Comparison of ENCODE assay signal across 35 cellular contexts in genomic region chr12:131269551-131269950, GRCh38.
"Had no signal": no experiment of that assay in that cellular context is flagged by ENCODE, and none has a peak within 500 bp of the region (broad histone marks: within the 10 kb centered on the region; RNA-seq: fewer than 3 reads in every experiment).

No MANE protein-coding gene starts in this region.

- H3K4me1 ChIP-seq: body of pancreas, breast epithelium had no signal

- H3K4me3 ChIP-seq: adrenal gland, body of pancreas, breast epithelium, cardiac muscle cell, coronary artery, dorsolateral prefrontal cortex had no signal

- H3K27ac ChIP-seq: adrenal gland, body of pancreas, breast epithelium, cardiac muscle cell, coronary artery, dorsolateral prefrontal cortex, WERI-Rb-1 had no signal

- H3K9me3 ChIP-seq: adrenal gland, body of pancreas, breast epithelium had no signal

- ATAC-seq: activated CD4-positive, CD25-positive, alpha-beta regulatory T cell treated with anti-CD3 and anti-CD28 coated beads, Interleukin-2, amount 50 U/mL, for 24 hours; activated CD8-positive, alpha-beta T cell treated with anti-CD3 and anti-CD28 coated beads for 36 hours; activated naive CD4-positive, alpha-beta T cell treated with anti-CD3 and anti-CD28 coated beads, Interleukin-2, amount 50 U/mL, for 72 hours; activated T-cell treated with anti-CD3 and anti-CD28 coated beads, Interleukin-2, amount 50 U/mL, for 4 hours; body of pancreas; esophagus mucosa; T-helper 17 cell had no signal

- H3K27me3 Mint-ChIP-seq: activated B cell treated with CpG ODN at 0.5 μM for 24 hours; activated CD8-positive, alpha-beta T cell treated with anti-CD3 and anti-CD28 coated beads for 36 hours; activated naive CD4-positive, alpha-beta T cell treated with anti-CD3 and anti-CD28 coated beads, Interleukin-2, amount 10 ng/mL, durations not matched to agents 7 days and 5 days; dendritic cell treated with granulocyte-macrophage colony-stimulating factor and Interleukin-4, amounts not matched to agents 40 ng/mL and 50 ng/mL, for 4 days had no signal

- H3K36me3 Mint-ChIP-seq: activated naive CD4-positive, alpha-beta T cell treated with anti-CD3 and anti-CD28 coated beads, Interleukin-2, amount 10 ng/mL, durations not matched to agents 7 days and 5 days; activated naive CD4-positive, alpha-beta T cell treated with anti-CD3 and anti-CD28 coated beads, Interleukin-2, amount 50 U/mL, for 72 hours had no signal

- H3K27me3 ChIP-seq: adrenal gland, body of pancreas, breast epithelium, cardiac muscle cell, dorsolateral prefrontal cortex had no signal

- H3K9me3 Mint-ChIP-seq: activated B cell treated with CpG ODN at 0.5 μM for 24 hours; activated CD8-positive, alpha-beta T cell treated with anti-CD3 and anti-CD28 coated beads for 36 hours; activated naive CD4-positive, alpha-beta T cell treated with anti-CD3 and anti-CD28 coated beads, Interleukin-2, amount 10 ng/mL, durations not matched to agents 7 days and 5 days; activated naive CD4-positive, alpha-beta T cell treated with anti-CD3 and anti-CD28 coated beads, Interleukin-2, amount 50 U/mL, for 72 hours; activated T-cell treated with anti-CD3 and anti-CD28 coated beads, Interleukin-2, amount 50 U/mL, for 4 hours; activated T-helper 1 cell treated with anti-CD3 and anti-CD28 coated beads, Interleukin-12 subunit alpha, Interleukin-12 subunit beta, Interleukin-2, Interleukin-4 antibody, amounts not matched to agents 30 ng/mL and 10 ng/mL and 1 ng/mL, durations not matched to agents 14 hours and 24 hours and 36 hours; activated T-helper 2 cell treated with anti-CD3 and anti-CD28 coated beads, Interferon-gamma antibody, Interleukin-2, Interleukin-4, amounts not matched to agents 10 μg/mL and 5 μg/mL and 100 μg/mL, durations not matched to agents 14 hours and 24 hours and 36 hours; dendritic cell treated with granulocyte-macrophage colony-stimulating factor and Interleukin-4, amounts not matched to agents 40 ng/mL and 50 ng/mL, for 4 days; endodermal cell; T-helper 2 cell treated with Interferon-gamma antibody and Interleukin-4, amounts not matched to agents 5 μg/mL and 100 μg/mL, for 36 hours had no signal

- H3K36me3 ChIP-seq: adrenal gland, breast epithelium, cardiac muscle cell, WERI-Rb-1 had no signal

- H3K4me1 Mint-ChIP-seq: activated B cell treated with CpG ODN at 0.5 μM for 24 hours; activated naive CD4-positive, alpha-beta T cell treated with anti-CD3 and anti-CD28 coated beads, Interleukin-2, amount 10 ng/mL, durations not matched to agents 7 days and 5 days; endodermal cell had no signal

- FAIRE-seq: frontal cortex had no signal

- H3K27ac Mint-ChIP-seq: activated B cell treated with CpG ODN at 0.5 μM for 24 hours; activated CD8-positive, alpha-beta T cell treated with anti-CD3 and anti-CD28 coated beads for 36 hours; activated naive CD4-positive, alpha-beta T cell treated with anti-CD3 and anti-CD28 coated beads, Interleukin-2, amount 10 ng/mL, durations not matched to agents 7 days and 5 days; activated naive CD4-positive, alpha-beta T cell treated with anti-CD3 and anti-CD28 coated beads, Interleukin-2, amount 50 U/mL, for 72 hours; activated T-helper 1 cell treated with anti-CD3 and anti-CD28 coated beads, Interleukin-12 subunit alpha, Interleukin-12 subunit beta, Interleukin-2, Interleukin-4 antibody, amounts not matched to agents 30 ng/mL and 10 ng/mL and 1 ng/mL, durations not matched to agents 14 hours and 24 hours and 36 hours; activated T-helper 2 cell treated with anti-CD3 and anti-CD28 coated beads, Interferon-gamma antibody, Interleukin-2, Interleukin-4, amounts not matched to agents 10 μg/mL and 5 μg/mL and 100 μg/mL, durations not matched to agents 14 hours and 24 hours and 36 hours; dendritic cell treated with granulocyte-macrophage colony-stimulating factor and Interleukin-4, amounts not matched to agents 40 ng/mL and 50 ng/mL, for 4 days; endodermal cell; T-helper 17 cell; T-helper 2 cell treated with Interferon-gamma antibody and Interleukin-4, amounts not matched to agents 5 μg/mL and 100 μg/mL, for 36 hours had no signal

- H3K4me3 Mint-ChIP-seq: activated B cell treated with CpG ODN at 0.5 μM for 24 hours; activated CD8-positive, alpha-beta T cell treated with anti-CD3 and anti-CD28 coated beads for 36 hours; activated naive CD4-positive, alpha-beta T cell treated with anti-CD3 and anti-CD28 coated beads, Interleukin-2, amount 10 ng/mL, durations not matched to agents 7 days and 5 days; activated T-cell treated with anti-CD3 and anti-CD28 coated beads, Interleukin-2, amount 50 U/mL, for 4 hours; activated T-helper 1 cell treated with anti-CD3 and anti-CD28 coated beads, Interleukin-12 subunit alpha, Interleukin-12 subunit beta, Interleukin-2, Interleukin-4 antibody, amounts not matched to agents 30 ng/mL and 10 ng/mL and 1 ng/mL, durations not matched to agents 14 hours and 24 hours and 36 hours; dendritic cell treated with granulocyte-macrophage colony-stimulating factor and Interleukin-4, amounts not matched to agents 40 ng/mL and 50 ng/mL, for 4 days; endodermal cell; T-helper 17 cell; T-helper 2 cell treated with Interferon-gamma antibody and Interleukin-4, amounts not matched to agents 5 μg/mL and 100 μg/mL, for 36 hours had no signal

- DNase-seq: activated B cell treated with CpG ODN at 0.5 μM for 24 hours; activated CD4-positive, alpha-beta T cell treated with anti-CD3 and anti-CD28 coated beads for 48 hours; activated CD4-positive, alpha-beta T cell treated with anti-CD3 and anti-CD28 coated beads, Interleukin-2, amount 50 U/mL, for 1 hour; activated CD4-positive, alpha-beta T cell treated with anti-CD3 and anti-CD28 coated beads, Interleukin-2, amount 50 U/mL, for 48 hours; activated CD8-positive, alpha-beta memory T cell treated with anti-CD3 and anti-CD28 coated beads for 24 hours; activated CD8-positive, alpha-beta T cell treated with anti-CD3 and anti-CD28 coated beads for 36 hours; activated gamma-delta T cell; activated naive CD4-positive, alpha-beta T cell; activated naive CD4-positive, alpha-beta T cell treated with anti-CD3 and anti-CD28 coated beads, Interleukin-2, amount 10 ng/mL, durations not matched to agents 7 days and 5 days; activated T-cell treated with anti-CD3 and anti-CD28 coated beads, Interleukin-2, amount 50 U/mL, for 4 hours; adrenal gland; amygdala; aorta; body of pancreas; central memory CD4-positive, alpha-beta T cell; cerebellar nuclear complex; dorsolateral prefrontal cortex; effector memory CD4-positive, alpha-beta T cell; endodermal cell; foreskin fibroblast; T-helper 1 cell; T-helper 17 cell; T1000 had no signal
